ENCODE assay signal across 8 cellular contexts in genomic region chr10:69317175-69318086, GRCh38. TPM values are rescaled to one million over a fixed set of nuclear protein-coding genes. Genes with fewer than 3 reads are reported as not detected.
DNase-seq lines count a peak whose midpoint lies in the region; ATAC-seq and TF ChIP-seq lines count a peak whose summit lies in the region.

No MANE protein-coding gene starts in this region.

- no peaks in the 10 kb centered on the region for H3K36me3 ChIP-seq in CD8-positive, alpha-beta T cell (ENCODE audit: insufficient read depth, low read length)
- H3K36me3 ChIP-seq in adipocyte (ENCODE audit: control insufficient read depth, insufficient read depth, low read length, severe bottlenecking) = no peaks in the 10 kb centered on the region
- no peaks in the 10 kb centered on the region for H3K36me3 ChIP-seq in left lung
- H3K36me3 ChIP-seq in tibial artery = no peaks in the 10 kb centered on the region

- ATAC-seq in CD8-positive, alpha-beta T cell = no peak
- ATAC-seq in left lung (peak; percentile 47), GM19328 (IDR thresholded peaks at IDR 0.05; ENCODE audit: unreplicated experiment) (no peak)

- no peaks in the 10 kb centered on the region for H3K27me3 ChIP-seq in CD8-positive, alpha-beta T cell (ENCODE audit: insufficient read depth, low read length)
- H3K27me3 ChIP-seq in HL-60 (ENCODE audit: insufficient read depth, poor library complexity, severe bottlenecking) (no peaks in the 10 kb centered on the region), adipocyte (replicated peaks; ENCODE audit: control insufficient read depth, insufficient read depth, low read length) (no peaks in the 10 kb centered on the region), left lung (no peaks in the 10 kb centered on the region), tibial artery (no peaks in the 10 kb centered on the region)

- intact Hi-C loops in CD8-positive, alpha-beta T cell (cut with DNase I, micrococcal nuclease) = loop anchor here (1.0 to 10.0 kb wide), 15 partner anchors 28 to 1087 kb away; partner anchors contain the start of genes HNRNPH3 (in 2 of the 2), PBLD (in 2 of the 2), VPS26A (in 2 of the 2) and DDX50 (in 1 of the 2)
- intact Hi-C loops in left lung (cut with DNase I) (no loop called here), tibial artery (cut with DNase I; ENCODE audit: low total_unique reads) (loop anchor here (5.0 kb wide), 2 partner anchors 55 to 75 kb away; no protein-coding TSS in a partner anchor)

- peak overlapping the region; percentile 89 for H3K27ac ChIP-seq in CD8-positive, alpha-beta T cell (ENCODE audit: low read depth, low read length)
- no peak overlapping the region for H3K27ac ChIP-seq in HL-60 (replicated peaks)
- H3K27ac ChIP-seq in left lung = peak overlapping the region; percentile 91 to 93
- peak overlapping the region; percentile 91 to 95 for H3K27ac ChIP-seq in tibial artery

- H3K9me3 Mint-ChIP-seq in CD8-positive, alpha-beta T cell = no peaks in the 10 kb centered on the region

- H3K27ac Mint-ChIP-seq in CD8-positive, alpha-beta T cell = peak overlapping the region; percentile 89

- POLR2A ChIA-PET in CD8-positive, alpha-beta T cell (lab: Charles Lee) = interaction anchor here (0.5 to 2.9 kb wide), 13 partner anchors 8 to 364 kb away, joined by 3 to 9 read pairs (median 3); no protein-coding TSS in a partner anchor

- H3K4me1 Mint-ChIP-seq in CD8-positive, alpha-beta T cell (ENCODE audit: low read depth) = peaks cover 34% of the 10 kb centered on the region

- CTCF ChIA-PET in CD8-positive, alpha-beta T cell (lab: Charles Lee) = interaction anchor here (0.7 to 3.0 kb wide), 5 partner anchors 12 to 79 kb away, joined by 3 to 11 read pairs (median 4); no protein-coding TSS in a partner anchor

- TF ChIP-seq CTCF in CD8-positive, alpha-beta T cell (IDR thresholded peaks at IDR 0.05) = no peak
- TF ChIP-seq CTCF in HL-60 (IDR thresholded peaks at IDR 0.05; ENCODE audit: insufficient read depth, low read length) = no peak
- TF ChIP-seq CTCF in left lung (IDR thresholded peaks at IDR 0.05) = no peak
- no peak for TF ChIP-seq CTCF in tibial artery (IDR thresholded peaks at IDR 0.05)

- DNase-seq in CD8-positive, alpha-beta T cell = no peak
- DNase-seq in GM19240 (ENCODE audit: insufficient read length, low spot score) (peak; percentile 64), HL-60 (ENCODE audit: low read depth in 1 of 2, low spot score in 1 of 2) (no peak), adipocyte (ENCODE audit: low read depth) (no peak), left lung (no peak), tibial artery (no peak), KG1 (lab: John Stamatoyannopoulos, UW) (no peak)

- peak overlapping the region; percentile 97 for H3K9ac ChIP-seq in adipocyte (ENCODE audit: low read length)

- peak overlapping the region; percentile 92 for H3K4me3 ChIP-seq in CD8-positive, alpha-beta T cell (ENCODE audit: low read depth, low read length)
- peak overlapping the region; percentile 87 for H3K4me3 ChIP-seq in HL-60 (replicated peaks; ENCODE audit: insufficient read depth, low read length)
- H3K4me3 ChIP-seq in adipocyte (ENCODE audit: low read length) = peak overlapping the region; percentile 94
- peak overlapping the region; percentile 89 to 95 for H3K4me3 ChIP-seq in left lung
- H3K4me3 ChIP-seq in tibial artery = peak overlapping the region; percentile 85 to 91

- no peaks in the 10 kb centered on the region for H3K9me3 ChIP-seq in CD8-positive, alpha-beta T cell (ENCODE audit: low read length)
- H3K9me3 ChIP-seq in adipocyte (ENCODE audit: control insufficient read depth, low read length) = no peaks in the 10 kb centered on the region
- no peaks in the 10 kb centered on the region for H3K9me3 ChIP-seq in left lung
- H3K9me3 ChIP-seq in tibial artery = no peaks in the 10 kb centered on the region

- peak overlapping the region; percentile 95 for H3K4me3 Mint-ChIP-seq in CD8-positive, alpha-beta T cell

- H3K4me1 ChIP-seq in CD8-positive, alpha-beta T cell (ENCODE audit: insufficient read depth, low read length) = peaks cover 32% of the 10 kb centered on the region
- peaks cover 45% of the 10 kb centered on the region for H3K4me1 ChIP-seq in adipocyte (ENCODE audit: control insufficient read depth, insufficient read depth, low read length)
- peaks cover 20 to 47% of the 10 kb centered on the region in 2 donors for H3K4me1 ChIP-seq in left lung
- H3K4me1 ChIP-seq in tibial artery = peaks cover 4 to 40% (median 31%) of the 10 kb centered on the region in 4 donors

- peaks cover 3% of the 10 kb centered on the region for H3K36me3 Mint-ChIP-seq in CD8-positive, alpha-beta T cell

- H3K27me3 Mint-ChIP-seq in CD8-positive, alpha-beta T cell (ENCODE audit: low read depth) = no peaks in the 10 kb centered on the region

RNA-seq across cellular contexts. Expression of gene HK1, which starts 39.1 kb away (rescaled TPM):
- total RNA-seq in CD8-positive, alpha-beta T cell = 10 to 100 TPM; 37.0 to 40.0 TPM
- total RNA-seq in left lung = 100 to 1,000 TPM in 1 of 2 donors, 10 to 100 TPM in 1; 88.8 to 126 TPM

Comparison
In these comparisons a context has a peak if more than half of its experiments do, and no peak if none do; other contexts are left out.
1. intact Hi-C loops: an anchor here in CD8-positive, alpha-beta T cell (1.0 to 10.0 kb wide) and tibial artery (5.0 kb wide); none called in left lung.